Comparison of ENCODE assay signal across 15 cellular contexts in the genomic region with DNA sequence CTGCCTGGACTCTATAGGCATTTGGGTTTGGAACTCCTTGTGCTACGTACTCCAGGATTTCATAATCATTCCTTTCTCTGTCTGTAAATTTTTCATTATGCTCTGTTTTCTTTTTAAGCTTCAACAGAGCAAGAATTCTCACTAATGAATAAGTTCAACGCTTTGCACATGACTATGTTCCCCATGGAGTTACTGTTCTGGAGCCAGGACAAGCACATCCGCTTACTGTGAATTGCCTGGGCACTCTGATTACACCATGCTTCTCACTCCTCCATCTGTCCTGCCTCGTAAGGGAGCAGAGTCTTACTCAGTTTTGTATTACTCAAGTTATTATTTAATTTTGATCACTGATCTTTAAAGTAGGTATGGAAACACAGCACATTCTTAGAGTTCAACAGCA.
DNase-seq lines count a peak whose midpoint lies in the region; ATAC-seq, FAIRE-seq and TF ChIP-seq lines count a peak whose summit lies in the region.
"Had no signal": no experiment of that assay in that cellular context is flagged by ENCODE, and none has a peak within 500 bp of the region (broad histone marks: within the 10 kb centered on the region; RNA-seq: fewer than 3 reads in every experiment).

No MANE protein-coding gene starts in this region.

- no peak overlapping the region for H4K91ac ChIP-seq in H1 (replicated peaks; ENCODE audit: insufficient read length, low read length)

- H3K4me1 ChIP-seq in GM23338 (ENCODE audit: insufficient read depth) (peaks cover 4% of the 10 kb centered on the region), H1 (replicated peaks in 1 of 4; ENCODE audit: control insufficient read depth in 3 of 4, insufficient read depth in 4 of 4, low read length in 3 of 4) (no peaks in the 10 kb centered on the region; a peak in 1 of 7 replicates)

- H3K4me1 Mint-ChIP-seq in GM23338 (peaks cover 6% of the 10 kb centered on the region), mesothelial cell of epicardium (peaks cover 3% of the 10 kb centered on the region)
- H3K4me1 Mint-ChIP-seq: B cell had no signal

- H3K4me2 ChIP-seq in GM23338 (no peak overlapping the region), H1 (ENCODE audit: insufficient read depth in 1 of 2, low read depth in 2 of 2, low read length in 2 of 2) (no peak overlapping the region; a peak in 1 of 4 replicates)

- no peaks in the 10 kb centered on the region for H3K9me3 ChIP-seq in H1 (ENCODE audit: insufficient read depth in 2 of 2, low read depth in 1 of 2, low read length in 1 of 2)
- H3K9me3 ChIP-seq: BLaER1 treated with 17β-estradiol and CSF1 and Interleukin-3, amounts not matched to agents 10 nM and 100 nM had no signal

- H3F3A ChIP-seq in GM23338 (replicated peaks; ENCODE audit: low read depth), result no peaks in the 10 kb centered on the region

- no peak overlapping the region for H3K56ac ChIP-seq in H1 (replicated peaks; ENCODE audit: insufficient read length, low read depth, low read length)

- H4K8ac ChIP-seq in H1 (ENCODE audit: extremely low read depth, insufficient read depth, low read length), result no peak overlapping the region

- 89% methylated on average over 4 of the region's 4 CpGs; no CpG with 5 or more reads in 1 of the 2 experiments for WGBS in H1 (ENCODE audit: extremely low coverage in 1 of 2, insufficient coverage in 1 of 2, insufficient read length in 1 of 2, insufficient replicate concordance in 2 of 2, low coverage in 1 of 2, low lambda C conversion rate in 2 of 2, missing lambda C conversion rate in 1 of 2), 2 experiments

- ATAC-seq in GM23338, result no peak
- peak; percentile 77 for ATAC-seq in sciatic nerve
- no peak for ATAC-seq in GM19455 (IDR thresholded peaks at IDR 0.05; ENCODE audit: unreplicated experiment)
- ATAC-seq in HG03196 (IDR thresholded peaks at IDR 0.05; ENCODE audit: unreplicated experiment), result no peak
- ATAC-seq: CD8-positive, alpha-beta T cell had no signal

- H3K18ac ChIP-seq in H1 (ENCODE audit: extremely low read depth, low read length), result no peak overlapping the region

- no peak overlapping the region for H2AK5ac ChIP-seq in H1 (ENCODE audit: low read depth, low read length)

- no peak overlapping the region for H3K27ac ChIP-seq in GM23338 (ENCODE audit: low read depth)
- H3K27ac ChIP-seq in H1 (ENCODE audit: low read depth, low read length), result no peak overlapping the region
- H3K27ac ChIP-seq: BLaER1 treated with 17β-estradiol and CSF1 and Interleukin-3, amounts not matched to agents 10 nM and 100 nM; GM23248 had no signal

- H3K79me2 ChIP-seq in GM23338 (replicated peaks; ENCODE audit: insufficient read depth) (no peaks in the 10 kb centered on the region), H1 (ENCODE audit: control insufficient read depth in 1 of 2, insufficient read depth in 2 of 2, low read length in 2 of 2) (no peaks in the 10 kb centered on the region)

- POLR2A ChIA-PET in H1 (lab: Charles Lee; ENCODE audit: partially characterized antibody), result no interaction called here

- TF ChIP-seq CTCF in GM23338 (conservative IDR thresholded peaks at IDR 0.05; ENCODE audit: low read depth in 2 of 2) (no peak), H1 (IDR thresholded peaks at IDR 0.05; ENCODE audit: control extremely low read depth in 1 of 3, insufficient read depth in 1 of 3, low read depth in 1 of 3, low read length in 3 of 3) (no peak), fibroblast of pulmonary artery (IDR thresholded peaks at IDR 0.05; ENCODE audit: low read length, missing control alignments) (no peak), mesothelial cell of epicardium (IDR thresholded peaks at IDR 0.05; ENCODE audit: unreplicated experiment) (no peak)

- H3K9me3 Mint-ChIP-seq in GM23338, result no peaks in the 10 kb centered on the region
- H3K9me3 Mint-ChIP-seq in mesothelial cell of epicardium, result no peaks in the 10 kb centered on the region
- H3K9me3 Mint-ChIP-seq: CD8-positive, alpha-beta T cell had no signal

- H4K5ac ChIP-seq in H1 (ENCODE audit: insufficient read length, low read depth, low read length), result no peak overlapping the region

- H3K79me1 ChIP-seq in H1 (ENCODE audit: low read depth, low read length), result no peaks in the 10 kb centered on the region

- H3K9ac ChIP-seq in H1 (replicated peaks in 1 of 4; ENCODE audit: extremely low read depth in 1 of 4, low read depth in 3 of 4, low read length in 3 of 4), result no peak overlapping the region
- H3K9ac ChIP-seq: BLaER1 treated with 17β-estradiol and CSF1 and Interleukin-3, amounts not matched to agents 10 nM and 100 nM; GM23248 had no signal

- H3K36me3 Mint-ChIP-seq in GM23338 (ENCODE audit: low read depth) (no peaks in the 10 kb centered on the region; the same call in 2 of the 3 replicates), mesothelial cell of epicardium (no peaks in the 10 kb centered on the region)
- H3K36me3 Mint-ChIP-seq: CD8-positive, alpha-beta T cell had no signal

- no peak for FAIRE-seq in H1 (lab: Jason Lieb, UNC)

- CTCF ChIA-PET in H1 (lab: Charles Lee; ENCODE audit: partially characterized antibody), result interaction anchor here (0.6 kb wide), 1 partner anchor 1308 kb away, joined by 3 read pairs; no protein-coding TSS in a partner anchor

- H3K27me3 ChIP-seq in GM23338 (ENCODE audit: insufficient read depth) (no peaks in the 10 kb centered on the region), H1 (replicated peaks in 1 of 4; ENCODE audit: control insufficient read depth in 3 of 4, extremely low read depth in 1 of 4, insufficient read depth in 3 of 4, low read length in 3 of 4) (no peaks in the 10 kb centered on the region)
- H3K27me3 ChIP-seq: BLaER1 treated with 17β-estradiol and CSF1 and Interleukin-3, amounts not matched to agents 10 nM and 100 nM had no signal

- 0 out of 2 replicates have a peak overlapping the region, but pooled peaks have one; percentile 7 for H2BK5ac ChIP-seq in H1 (ENCODE audit: low read depth, low read length)

- H3K4me3 Mint-ChIP-seq in GM23338 (no peak overlapping the region), mesothelial cell of epicardium (no peak overlapping the region)
- H3K4me3 Mint-ChIP-seq: B cell; CD8-positive, alpha-beta T cell had no signal

- no peak overlapping the region for H2BK20ac ChIP-seq in H1 (ENCODE audit: low read length)

- peaks cover 8% of the 10 kb centered on the region; the same call in 1 of the 2 replicates for H3K9me2 ChIP-seq in GM23338 (ENCODE audit: insufficient read depth)

- TF ChIP-seq EP300 in H1 (IDR thresholded peaks at IDR 0.05; ENCODE audit: borderline replicate concordance in 1 of 2, low read depth in 2 of 2, low read length in 2 of 2), result no peak

- no peak overlapping the region for H3K23ac ChIP-seq in H1 (ENCODE audit: insufficient read length)

- H2BK120ac ChIP-seq in H1 (replicated peaks; ENCODE audit: low read depth, low read length), result no peak overlapping the region

- DNase-seq in GM23338 (ENCODE audit: low spot score) (no peak), H1 (ENCODE audit: low read depth in 1 of 2, low spot score in 2 of 2) (no peak), fibroblast of pulmonary artery (ENCODE audit: low read depth) (peak; percentile 23), sciatic nerve (ENCODE audit: low spot score) (no peak), mesothelial cell of epicardium (ENCODE audit: low spot score in 2 of 2, unreplicated experiment in 2 of 2) (no peak)
- DNase-seq: Calu3; CD8-positive, alpha-beta T cell; DMS79 treated with DMSO at 0.1 percent for 48 hours; GF-D8; GM23248; H7 had no signal

- no peak for TF ChIP-seq POLR2A in H1 (IDR thresholded peaks at IDR 0.05; ENCODE audit: control extremely low read depth in 1 of 2, low read depth in 2 of 2, low read length in 2 of 2)

- no peak overlapping the region for H2BK15ac ChIP-seq in H1 (ENCODE audit: low read length)

- H3K27ac Mint-ChIP-seq in GM23338, result no peak overlapping the region; the same call in 1 of the 2 replicates
- H3K27ac Mint-ChIP-seq in mesothelial cell of epicardium, result no peak overlapping the region
- H3K27ac Mint-ChIP-seq: B cell; CD8-positive, alpha-beta T cell had no signal

- H3K23me2 ChIP-seq in H1 (ENCODE audit: low read depth, low read length), result no peaks in the 10 kb centered on the region

- H2AFZ ChIP-seq in GM23338 (peak overlapping the region; percentile 34; the same call in 1 of the 2 replicates), H1 (ENCODE audit: low read length) (no peak overlapping the region)
- H2AFZ ChIP-seq: GM23248 had no signal

- H2BK12ac ChIP-seq in H1 (ENCODE audit: low read depth, low read length), result no peak overlapping the region

- no peak overlapping the region for H3K4me3 ChIP-seq in GM23338
- H3K4me3 ChIP-seq in H1 (ENCODE audit: extremely low read depth in 1 of 4, insufficient read depth in 2 of 4, low read depth in 3 of 4, low read length in 4 of 4), result no peak overlapping the region
- no peak overlapping the region for H3K4me3 ChIP-seq in fibroblast of pulmonary artery (replicated peaks; ENCODE audit: low read depth, low read length)
- H3K4me3 ChIP-seq: BLaER1 treated with 17β-estradiol and CSF1 and Interleukin-3, amounts not matched to agents 10 nM and 100 nM; GM23248 had no signal

- no peaks in the 10 kb centered on the region for H3K36me3 ChIP-seq in GM23338 (ENCODE audit: insufficient read depth)
- no peaks in the 10 kb centered on the region for H3K36me3 ChIP-seq in H1 (ENCODE audit: control insufficient read depth in 2 of 4, insufficient read depth in 4 of 4, low read length in 3 of 4)
- H3K36me3 ChIP-seq: BLaER1 treated with 17β-estradiol and CSF1 and Interleukin-3, amounts not matched to agents 10 nM and 100 nM had no signal

- H3K27me3 Mint-ChIP-seq in GM23338 (ENCODE audit: insufficient read depth, low read depth, poor library complexity) (peaks cover 4% of the 10 kb centered on the region), mesothelial cell of epicardium (ENCODE audit: low read depth) (peaks cover 6% of the 10 kb centered on the region)

- H4K20me1 ChIP-seq in GM23338 (replicated peaks; ENCODE audit: insufficient read depth), result no peaks in the 10 kb centered on the region
- H4K20me1 ChIP-seq in H1 (replicated peaks in 1 of 2; ENCODE audit: control insufficient read depth in 1 of 2, insufficient read depth in 2 of 2, low read length in 2 of 2), result no peaks in the 10 kb centered on the region
- H4K20me1 ChIP-seq: BLaER1 treated with 17β-estradiol and CSF1 and Interleukin-3, amounts not matched to agents 10 nM and 100 nM had no signal

- H3K14ac ChIP-seq in H1 (ENCODE audit: insufficient read length), result no peak overlapping the region

- no peak for TF ChIP-seq RAD21 in H1 (IDR thresholded peaks at IDR 0.05 in 1 of 2, conservative IDR thresholded peaks at IDR 0.05 in 1 of 2; ENCODE audit: low read depth in 2 of 2, low read length in 2 of 2)

- no peak overlapping the region for H3K4ac ChIP-seq in H1 (replicated peaks; ENCODE audit: insufficient read length, low read depth, low read length)

- intact Hi-C loops in sciatic nerve (cut with DNase I), result no loop called here

TF ChIP-seq in H1, 55 proteins besides CTCF, POLR2A, EP300 and RAD21 (continues in another document):
- TF ChIP-seq SP2 (IDR thresholded peaks at IDR 0.05; ENCODE audit: low read length), result no peak
- TF ChIP-seq ASH2L (IDR thresholded peaks at IDR 0.05; ENCODE audit: low read length), result no peak
- no peak for TF ChIP-seq HDAC6 (IDR thresholded peaks at IDR 0.05; ENCODE audit: low read depth, low read length)
- no peak for TF ChIP-seq KDM4A (IDR thresholded peaks at IDR 0.05; ENCODE audit: low read depth, low read length, severe bottlenecking)
- TF ChIP-seq SIN3A (conservative IDR thresholded peaks at IDR 0.05 in 1 of 2, IDR thresholded peaks at IDR 0.05 in 1 of 2; ENCODE audit: low read depth in 1 of 2, low read length in 2 of 2), result no peak
- no peak for TF ChIP-seq POLR2AphosphoS5 (IDR thresholded peaks at IDR 0.05; ENCODE audit: low read depth, low read length)
